In genomic region chr10:112643600-112643999, GRCh38 we compare ENCODE assay signal across 21 cellular contexts.
A peak's percentile ranks its signal among the peaks of the same experiment; 100 is the strongest.
DNase-seq lines count a peak whose midpoint lies in the region; ATAC-seq, FAIRE-seq and TF ChIP-seq lines count a peak whose summit lies in the region.
"Had no signal": no experiment of that assay in that cellular context is flagged by ENCODE, and none has a peak within 500 bp of the region (broad histone marks: within the 10 kb centered on the region; RNA-seq: fewer than 3 reads in every experiment).

No MANE protein-coding gene starts in this region.

- H3K9me3 Mint-ChIP-seq in HFFc6 = no peaks in the 10 kb centered on the region
- H3K9me3 Mint-ChIP-seq: CD8-positive, alpha-beta T cell had no signal

- POLR2A ChIA-PET in A549 (lab: Yijun Ruan, JAX) (interaction anchor here (0.7 kb wide), 1 partner anchor 42 kb away, joined by 3 read pairs; no protein-coding TSS in a partner anchor), IMR-90 (lab: Charles Lee; ENCODE audit: unreplicated experiment) (no interaction called here)

- H3K23ac ChIP-seq in IMR-90 (ENCODE audit: low read depth, low read length) = no peak overlapping the region

- H4K20me1 ChIP-seq in IMR-90 (ENCODE audit: insufficient read depth, low read length) = no peaks in the 10 kb centered on the region
- H4K20me1 ChIP-seq: BLaER1 had no signal

- no peak overlapping the region for H4K91ac ChIP-seq in IMR-90 (ENCODE audit: insufficient read depth, low read depth, low read length)

- peaks cover 4% of the 10 kb centered on the region; the same call in 1 of the 2 replicates for H3K9me1 ChIP-seq in IMR-90 (ENCODE audit: insufficient read depth, low read length)

- dilution Hi-C loops in IMR-90 (cut with HindIII; ENCODE audit: low sequenced_read_pairs, unreplicated experiment) = no loop called here

- WGBS in A549 (ENCODE audit: missing lambda C conversion rate) = 57% methylated on average over 5 of the region's 5 CpGs
- 80% methylated on average over 1 of the region's 5 CpGs; no CpG with 5 or more reads in 1 of the 2 experiments for WGBS in IMR-90 (ENCODE audit: extremely low coverage in 2 of 2, insufficient read length in 1 of 2), 2 experiments

- TF ChIP-seq RAD21 in A549 (conservative IDR thresholded peaks at IDR 0.05 in 1 of 2, IDR thresholded peaks at IDR 0.05 in 1 of 2) (no peak), IMR-90 (IDR thresholded peaks at IDR 0.05; ENCODE audit: low read length) (no peak)

- peak; percentile 39 for FAIRE-seq in A549 (lab: Jason Lieb, UNC)
- FAIRE-seq: G401.6, GM12892, H54 had no signal

- H3K9ac ChIP-seq in IMR-90 (ENCODE audit: low read depth, low read length) = no peak overlapping the region
- no peak overlapping the region for H3K9ac ChIP-seq in adipocyte (ENCODE audit: low read length)
- H3K9ac ChIP-seq: BLaER1 had no signal

- H3K4me2 ChIP-seq in A549 (peak overlapping the region; percentile 32; the same call in 2 of the 3 replicates), IMR-90 (ENCODE audit: low read depth, low read length) (no peak overlapping the region)
- H3K4me2 ChIP-seq: BLaER1 had no signal

- H3K36me3 ChIP-seq in IMR-90 (ENCODE audit: control insufficient read depth, insufficient read depth, low read length) = no peaks in the 10 kb centered on the region
- H3K36me3 ChIP-seq in adipocyte (ENCODE audit: control insufficient read depth, insufficient read depth, low read length, severe bottlenecking) = no peaks in the 10 kb centered on the region
- no peaks in the 10 kb centered on the region for H3K36me3 ChIP-seq in brain microvascular endothelial cell (replicated peaks)
- H3K36me3 ChIP-seq: BLaER1, HAP-1 had no signal

- TF ChIP-seq POLR2A in A549 (IDR thresholded peaks at IDR 0.05; ENCODE audit: low read length) (no peak), IMR-90 (IDR thresholded peaks at IDR 0.05; ENCODE audit: low read depth, low read length) (no peak)

- no peak overlapping the region for H2BK120ac ChIP-seq in IMR-90 (ENCODE audit: low read depth, low read length)

- H3K9me3 ChIP-seq in A549 (no peaks in the 10 kb centered on the region), IMR-90 (ENCODE audit: control insufficient read depth, insufficient read depth, low read length) (no peaks in the 10 kb centered on the region), adipocyte (ENCODE audit: control insufficient read depth, low read length) (no peaks in the 10 kb centered on the region)
- H3K9me3 ChIP-seq: BLaER1, Caco-2, HAP-1 had no signal

- in situ Hi-C loops in IMR-90 (cut with MboI; ENCODE audit: low sequenced_read_pairs) = no loop called here
- in situ Hi-C loops in brain microvascular endothelial cell (cut with HindIII; ENCODE audit: low pct_ligation_motif_present, low sequenced_read_pairs) = no loop called here

- no peak overlapping the region for H3K4me3 Mint-ChIP-seq in HFFc6
- H3K4me3 Mint-ChIP-seq: B cell; CD4-positive, CD25-positive, alpha-beta regulatory T cell; CD8-positive, alpha-beta T cell had no signal

- no peaks in the 10 kb centered on the region; a peak in 1 of 4 replicates for H3K79me1 ChIP-seq in IMR-90 (ENCODE audit: low read depth in 1 of 2, low read length in 2 of 2)

- H3K4me1 ChIP-seq in A549 = peaks cover 19% of the 10 kb centered on the region; the same call in 2 of the 3 replicates
- H3K4me1 ChIP-seq in IMR-90 (ENCODE audit: control insufficient read depth, insufficient read depth, low read length) = no peaks in the 10 kb centered on the region
- no peaks in the 10 kb centered on the region for H3K4me1 ChIP-seq in adipocyte (ENCODE audit: control insufficient read depth, insufficient read depth, low read length)
- H3K4me1 ChIP-seq: BLaER1, Caco-2 had no signal

- no peak overlapping the region for H3K18ac ChIP-seq in IMR-90 (ENCODE audit: low read depth, low read length)

- ATAC-seq in A549 = no peak
- ATAC-seq in IMR-90 (ENCODE audit: low read depth) = no peak
- no peak for ATAC-seq in HG03135 (IDR thresholded peaks at IDR 0.05; ENCODE audit: unreplicated experiment)
- ATAC-seq: CD8-positive, alpha-beta T cell had no signal

- no peaks in the 10 kb centered on the region for H3K36me3 Mint-ChIP-seq in HFFc6 (ENCODE audit: low read depth)

- no peak overlapping the region for H3K27ac Mint-ChIP-seq in HFFc6
- H3K27ac Mint-ChIP-seq: B cell; CD4-positive, CD25-positive, alpha-beta regulatory T cell; CD8-positive, alpha-beta T cell had no signal

- no peak overlapping the region for H3K4ac ChIP-seq in IMR-90 (ENCODE audit: low read depth, low read length)

- no peak overlapping the region for H2BK20ac ChIP-seq in IMR-90 (ENCODE audit: low read depth, low read length)

- DNase-seq in A549 (ENCODE audit: low read depth in 1 of 2, low spot score in 1 of 2) = no peak
- no peak for DNase-seq in IMR-90
- DNase-seq in adipocyte (ENCODE audit: low read depth) = peak; percentile 21
- peak; percentile 51 for DNase-seq in epithelial cell of esophagus (ENCODE audit: low read depth)
- no peak for DNase-seq in HFFc6
- DNase-seq in brain microvascular endothelial cell = no peak
- DNase-seq in coronary artery (ENCODE audit: low spot score) = no peak
- DNase-seq: CD4-positive, CD25-positive, alpha-beta regulatory T cell; CD8-positive, alpha-beta T cell; DMS153; DND-41; GOT3 had no signal

- H2BK15ac ChIP-seq in IMR-90 (ENCODE audit: low read depth, low read length) = no peak overlapping the region

- H3K14ac ChIP-seq in IMR-90 (replicated peaks; ENCODE audit: low read depth, low read length) = no peak overlapping the region

- no peak overlapping the region for H3K56ac ChIP-seq in IMR-90 (ENCODE audit: extremely low read depth, insufficient read depth, low read length)

- no peak overlapping the region for H2AFZ ChIP-seq in IMR-90 (replicated peaks; ENCODE audit: low read length, poor library complexity)

- no peaks in the 10 kb centered on the region for H3K27me3 Mint-ChIP-seq in HFFc6 (ENCODE audit: insufficient read depth)
- H3K27me3 Mint-ChIP-seq: B cell; CD4-positive, CD25-positive, alpha-beta regulatory T cell had no signal

- BruUV-seq in IMR-90 (replicated peaks; lab: Mats Ljungman, UMichigan) = no TSS peak

- no peak overlapping the region for H3K27ac ChIP-seq in A549
- no peak overlapping the region for H3K27ac ChIP-seq in IMR-90 (ENCODE audit: insufficient read depth, low read length)
- H3K27ac ChIP-seq in brain microvascular endothelial cell = no peak overlapping the region
- no peak overlapping the region for H3K27ac ChIP-seq in coronary artery
- H3K27ac ChIP-seq: BLaER1, C4-2B had no signal

- no peak overlapping the region for H4K5ac ChIP-seq in IMR-90 (ENCODE audit: low read depth, low read length)

- no peak overlapping the region for H2AK5ac ChIP-seq in IMR-90 (ENCODE audit: low read depth, low read length)

- H4K8ac ChIP-seq in IMR-90 (ENCODE audit: low read depth in 2 of 2, low read length in 2 of 2) = no peak overlapping the region

- peaks cover 13% of the 10 kb centered on the region for H3K4me1 Mint-ChIP-seq in HFFc6 (ENCODE audit: low read depth)
- H3K4me1 Mint-ChIP-seq: B cell had no signal

- H2AK9ac ChIP-seq in IMR-90 (replicated peaks; ENCODE audit: low read depth, low read length, poor library complexity) = no peak overlapping the region

- H2BK5ac ChIP-seq in IMR-90 (ENCODE audit: low read depth, low read length, poor library complexity, severe bottlenecking) = no peak overlapping the region

- TF ChIP-seq CTCF in A549 (IDR thresholded peaks at IDR 0.05) = no peak
- no peak for TF ChIP-seq CTCF in IMR-90 (conservative IDR thresholded peaks at IDR 0.05; ENCODE audit: low read depth, low read length)
- no peak for TF ChIP-seq CTCF in epithelial cell of esophagus (IDR thresholded peaks at IDR 0.05; ENCODE audit: insufficient read depth, low read depth, low read length, missing control alignments)
- TF ChIP-seq CTCF in HFFc6 (IDR thresholded peaks at IDR 0.05) = no peak
- no peak for TF ChIP-seq CTCF in brain microvascular endothelial cell (IDR thresholded peaks at IDR 0.05; ENCODE audit: low read depth, low read length, missing control alignments)
- no peak for TF ChIP-seq CTCF in coronary artery (IDR thresholded peaks at IDR 0.05)

- CTCF ChIA-PET in A549 (lab: Yijun Ruan, JAX) = no interaction called here
- CTCF ChIA-PET in IMR-90 (lab: Yijun Ruan, JAX) = interaction anchor here (0.5 to 0.9 kb wide), 2 partner anchors 10 to 145 kb away, joined by 3 read pairs; no protein-coding TSS in a partner anchor

- no peak for TF ChIP-seq EP300 in A549 (IDR thresholded peaks at IDR 0.05)

- intact Hi-C loops in IMR-90 (cut with micrococcal nuclease) = no loop called here

- H3K4me3 ChIP-seq in A549 = no peak overlapping the region
- H3K4me3 ChIP-seq in IMR-90 (ENCODE audit: insufficient read depth, low read depth, low read length) = no peak overlapping the region
- no peak overlapping the region for H3K4me3 ChIP-seq in adipocyte (ENCODE audit: low read length)
- H3K4me3 ChIP-seq in epithelial cell of esophagus (ENCODE audit: low read length) = no peak overlapping the region
- H3K4me3 ChIP-seq in brain microvascular endothelial cell (ENCODE audit: low read depth, low read length) = no peak overlapping the region
- H3K4me3 ChIP-seq in coronary artery = no peak overlapping the region
- H3K4me3 ChIP-seq: BLaER1, HAP-1 had no signal

- H3K27me3 ChIP-seq in IMR-90 (ENCODE audit: control insufficient read depth, insufficient read depth, low read length) (no peaks in the 10 kb centered on the region), adipocyte (replicated peaks; ENCODE audit: control insufficient read depth, insufficient read depth, low read length) (no peaks in the 10 kb centered on the region), brain microvascular endothelial cell (replicated peaks) (no peaks in the 10 kb centered on the region)
- H3K27me3 ChIP-seq: BLaER1 had no signal

TF ChIP-seq in A549, 52 proteins besides CTCF, POLR2A, EP300 and RAD21 (continues in another document):
- TF ChIP-seq CEBPB (IDR thresholded peaks at IDR 0.05) = peak; percentile 84 to 85
- TF ChIP-seq HEYL (CRISPR knock-in tag; IDR thresholded peaks at IDR 0.05) = no peak
- TF ChIP-seq MAZ (IDR thresholded peaks at IDR 0.05; ENCODE audit: borderline replicate concordance, low read depth, low read length) = no peak
- TF ChIP-seq HES2 (IDR thresholded peaks at IDR 0.05) = peak; percentile 66; the same call in 1 of the 2 replicates
- no peak for TF ChIP-seq ZSCAN20 (CRISPR knock-in tag; IDR thresholded peaks at IDR 0.05)

TF ChIP-seq in IMR-90, 13 proteins besides CTCF, POLR2A, EP300 and RAD21 (continues in another document):
- TF ChIP-seq MXI1 (IDR thresholded peaks at IDR 0.05; ENCODE audit: borderline replicate concordance, low read depth, low read length) = no peak
- no peak for TF ChIP-seq ELK1 (IDR thresholded peaks at IDR 0.05; ENCODE audit: borderline replicate concordance, low read depth, low read length)
- TF ChIP-seq CEBPB (IDR thresholded peaks at IDR 0.05; ENCODE audit: low read depth, low read length) = peak; percentile 71
- TF ChIP-seq CHD1 (IDR thresholded peaks at IDR 0.05; ENCODE audit: low read depth, low read length) = no peak

Comparison
In these comparisons a context has a peak if more than half of its experiments do, and no peak if none do; other contexts are left out.
1. DNase-seq: peak in adipocyte (single experiment) and epithelial cell of esophagus (single experiment); none in A549 (0 of 2), IMR-90 (single experiment), HFFc6 (single experiment), brain microvascular endothelial cell (single experiment) and coronary artery (single experiment).